17 cellular contexts compared by ENCODE assay signal in genomic region chr15:91508633-91509032, GRCh38.
DNase-seq lines count a peak whose midpoint lies in the region; ATAC-seq, FAIRE-seq and TF ChIP-seq lines count a peak whose summit lies in the region.
"Had no signal": no experiment of that assay in that cellular context is flagged by ENCODE, and none has a peak within 500 bp of the region (broad histone marks: within the 10 kb centered on the region; RNA-seq: fewer than 3 reads in every experiment).

No MANE protein-coding gene starts in this region.

- H3K36me3 ChIP-seq in mammary epithelial cell (ENCODE audit: insufficient read depth, low read length): no peaks in the 10 kb centered on the region
- H3K36me3 ChIP-seq in keratinocyte (ENCODE audit: control insufficient read depth in 2 of 2, extremely low read depth in 1 of 2, insufficient read depth in 2 of 2, low read length in 2 of 2): no peaks in the 10 kb centered on the region
- H3K36me3 ChIP-seq: Peyer's patch had no signal

- H3K79me2 ChIP-seq in mammary epithelial cell (ENCODE audit: insufficient read depth, low read length): no peaks in the 10 kb centered on the region
- H3K79me2 ChIP-seq in keratinocyte (ENCODE audit: control insufficient read depth, insufficient read depth, low read length): no peaks in the 10 kb centered on the region

- CTCF ChIA-PET in mammary epithelial cell (lab: Charles Lee; ENCODE audit: low non-redundant PET): interaction anchor here (0.7 kb wide), 1 partner anchor 577 kb away, joined by 4 read pairs; no protein-coding TSS in a partner anchor

- H3K27ac ChIP-seq in mammary epithelial cell (ENCODE audit: insufficient read depth, low read depth, low read length): no peak overlapping the region
- H3K27ac ChIP-seq in keratinocyte (ENCODE audit: control insufficient read depth, insufficient read depth, low read length): peak overlapping the region; percentile 48
- H3K27ac ChIP-seq: Peyer's patch had no signal

- no peaks in the 10 kb centered on the region for H3K4me1 ChIP-seq in mammary epithelial cell (ENCODE audit: insufficient read depth, low read length)
- H3K4me1 ChIP-seq in keratinocyte (ENCODE audit: control insufficient read depth, extremely low read depth, insufficient read depth, low read length): peaks cover 11% of the 10 kb centered on the region
- H3K4me1 ChIP-seq: Peyer's patch had no signal

- intact Hi-C loops in mammary epithelial cell (cut with micrococcal nuclease): loop anchor here (2.0 kb wide), 1 partner anchor 52 kb away; no protein-coding TSS in a partner anchor

- no peaks in the 10 kb centered on the region for H3K9me1 ChIP-seq in keratinocyte (ENCODE audit: control insufficient read depth, extremely low read depth, insufficient read depth, low read length)

- WGBS in mammary epithelial cell (ENCODE audit: low coverage, missing lambda C conversion rate): 77% methylated on average over 3 of the region's 3 CpGs

- ATAC-seq in GM18868 (IDR thresholded peaks at IDR 0.05; ENCODE audit: unreplicated experiment) (no peak), GM21381 (IDR thresholded peaks at IDR 0.05; ENCODE audit: unreplicated experiment) (no peak), GM18870 (IDR thresholded peaks at IDR 0.05; ENCODE audit: unreplicated experiment) (no peak), HG02759 (IDR thresholded peaks at IDR 0.05; ENCODE audit: unreplicated experiment) (no peak)

- no peak for FAIRE-seq in keratinocyte (lab: Jason Lieb, UNC)

- BruUV-seq in mammary epithelial cell (replicated peaks; lab: Mats Ljungman, UMichigan): no TSS peak

- TF ChIP-seq CTCF in mammary epithelial cell (conservative IDR thresholded peaks at IDR 0.05 in 1 of 2, IDR thresholded peaks at IDR 0.05 in 1 of 2; ENCODE audit: extremely low read depth in 1 of 2, insufficient read depth in 1 of 2, low read depth in 1 of 2, low read length in 2 of 2): no peak
- no peak for TF ChIP-seq CTCF in keratinocyte (optimal IDR thresholded peaks at IDR 0.05 in 1 of 3, IDR thresholded peaks at IDR 0.05 in 1 of 3, conservative IDR thresholded peaks at IDR 0.05 in 1 of 3; ENCODE audit: extremely low read depth in 1 of 3, insufficient read depth in 2 of 3, low read length in 3 of 3)

- dilution Hi-C loops in mammary epithelial cell (cut with HindIII; ENCODE audit: low sequenced_read_pairs) (no loop called here), keratinocyte (cut with MboI; ENCODE audit: extremely low pct_ligation_motif_present, low sequenced_read_pairs) (loop anchor here (25.0 kb wide), 1 partner anchor 221 kb away; no protein-coding TSS in a partner anchor)

- H3K9me3 ChIP-seq in mammary epithelial cell (replicated peaks; ENCODE audit: insufficient read depth, low read length) (no peaks in the 10 kb centered on the region), keratinocyte (ENCODE audit: control insufficient read depth, low read depth, low read length) (no peaks in the 10 kb centered on the region)
- H3K9me3 ChIP-seq: Peyer's patch had no signal

- H3K9ac ChIP-seq in mammary epithelial cell (ENCODE audit: insufficient read depth, low read length): no peak overlapping the region
- H3K9ac ChIP-seq in keratinocyte (ENCODE audit: control insufficient read depth, extremely low read depth, insufficient read depth, low read length): no peak overlapping the region

- H3K4me2 ChIP-seq in mammary epithelial cell (ENCODE audit: insufficient read depth, low read depth, low read length): no peak overlapping the region
- peak overlapping the region; percentile 58 for H3K4me2 ChIP-seq in keratinocyte (ENCODE audit: control insufficient read depth, extremely low read depth, insufficient read depth, low read depth, low read length)

- in situ Hi-C loops in mammary epithelial cell (cut with MboI; ENCODE audit: low sequenced_read_pairs in 2 of 2): loop anchor here in 1 of 2 donors (25.0 kb wide), 1 partner anchor 121 kb away; no protein-coding TSS in a partner anchor

- H3K27me3 ChIP-seq in mammary epithelial cell (ENCODE audit: insufficient read depth, low read length) (no peaks in the 10 kb centered on the region), keratinocyte (ENCODE audit: control insufficient read depth, extremely low read depth, insufficient read depth, low read length) (no peaks in the 10 kb centered on the region)
- H3K27me3 ChIP-seq: Peyer's patch had no signal

- no peaks in the 10 kb centered on the region for H4K20me1 ChIP-seq in mammary epithelial cell (ENCODE audit: insufficient read depth, low read length)
- no peaks in the 10 kb centered on the region for H4K20me1 ChIP-seq in keratinocyte (ENCODE audit: control insufficient read depth, extremely low read depth, insufficient read depth, low read length)

- H2AFZ ChIP-seq in mammary epithelial cell (ENCODE audit: low read depth, low read length) (no peak overlapping the region), keratinocyte (ENCODE audit: control insufficient read depth, low read length) (no peak overlapping the region)

- peak; percentile 61 for DNase-seq in ELR (ENCODE audit: low read depth)
- DNase-seq in RKO (ENCODE audit: low spot score): peak; percentile 1
- peak; percentile 68 for DNase-seq in mammary epithelial cell
- DNase-seq in keratinocyte (ENCODE audit: low read depth, low spot score): no peak
- DNase-seq: ACHN; Calu3; CD4-positive, alpha-beta T cell; DMS79 treated with DMSO at 0.1 percent for 48 hours; H7; KBM-7; NCI-H1105; NCI-H1694 treated with DMSO at 0.1 percent for 48 hours; Peyer's patch had no signal

- H3K4me3 ChIP-seq in mammary epithelial cell (replicated peaks in 1 of 3; ENCODE audit: insufficient read depth in 1 of 3, low read depth in 2 of 3, low read length in 3 of 3) (no peak overlapping the region), keratinocyte (ENCODE audit: control insufficient read depth in 2 of 3, extremely low read depth in 1 of 3, insufficient read depth in 2 of 3, low read depth in 1 of 3, low read length in 3 of 3) (no peak overlapping the region)
- H3K4me3 ChIP-seq: Peyer's patch had no signal
